ENCODE assay signal across 8 cellular contexts in genomic region chr20:62066339-62066982, GRCh38. TPM values are rescaled to one million over a fixed set of nuclear protein-coding genes. Genes with fewer than 3 reads are reported as not detected.
DNase-seq lines count a peak whose midpoint lies in the region; ATAC-seq and TF ChIP-seq lines count a peak whose summit lies in the region.

No MANE protein-coding gene starts in this region.

- CTCF ChIA-PET in AG04450 (lab: Charles Lee), result interaction anchor here (1.2 kb wide), 1 partner anchor 41 kb away, joined by 3 read pairs; no protein-coding TSS in a partner anchor

- no peaks in the 10 kb centered on the region for H3K4me1 ChIP-seq in foreskin keratinocyte
- peaks cover 35% of the 10 kb centered on the region for H3K4me1 ChIP-seq in neuron (ENCODE audit: insufficient read depth, low read length)
- peaks cover 0 to 46% (median 29%) of the 10 kb centered on the region in 4 donors for H3K4me1 ChIP-seq in tibial nerve

- H3K9me3 Mint-ChIP-seq in activated T-helper 2 cell treated with anti-CD3 and anti-CD28 coated beads, Interferon-gamma antibody, Interleukin-2, Interleukin-4, amounts not matched to agents 10 μg/mL and 5 μg/mL and 100 μg/mL, durations not matched to agents 14 hours and 24 hours and 36 hours, result peaks cover 3% of the 10 kb centered on the region

- H3K36me3 ChIP-seq in neuron (ENCODE audit: insufficient read depth, low read length), result peaks cover 4% of the 10 kb centered on the region
- H3K36me3 ChIP-seq in tibial nerve, result no peaks in the 10 kb centered on the region

- peak overlapping the region; percentile 79 for H3K4me3 Mint-ChIP-seq in activated T-helper 2 cell treated with anti-CD3 and anti-CD28 coated beads, Interferon-gamma antibody, Interleukin-2, Interleukin-4, amounts not matched to agents 10 μg/mL and 5 μg/mL and 100 μg/mL, durations not matched to agents 14 hours and 24 hours and 36 hours (ENCODE audit: low read depth)

- no peaks in the 10 kb centered on the region for H3K27me3 ChIP-seq in AG04450 (ENCODE audit: control insufficient read depth, insufficient read depth, low read length)
- no peaks in the 10 kb centered on the region for H3K27me3 ChIP-seq in foreskin keratinocyte
- H3K27me3 ChIP-seq in neuron (ENCODE audit: insufficient read depth, low read length), result no peaks in the 10 kb centered on the region
- peaks cover 0 to 4% of the 10 kb centered on the region in 2 donors for H3K27me3 ChIP-seq in tibial nerve

- TF ChIP-seq EP300 in tibial nerve (IDR thresholded peaks at IDR 0.05), result no peak

- TF ChIP-seq CTCF in AG04450 (IDR thresholded peaks at IDR 0.05; ENCODE audit: low read depth, low read length), result no peak
- no peak for TF ChIP-seq CTCF in foreskin keratinocyte (conservative IDR thresholded peaks at IDR 0.05)
- TF ChIP-seq CTCF in tibial nerve (IDR thresholded peaks at IDR 0.05), result no peak

- peaks cover 17% of the 10 kb centered on the region for H3K36me3 Mint-ChIP-seq in activated T-helper 2 cell treated with anti-CD3 and anti-CD28 coated beads, Interferon-gamma antibody, Interleukin-2, Interleukin-4, amounts not matched to agents 10 μg/mL and 5 μg/mL and 100 μg/mL, durations not matched to agents 14 hours and 24 hours and 36 hours (ENCODE audit: low read depth)

- H3K9me3 ChIP-seq in AG04450 (ENCODE audit: control insufficient read depth, insufficient read depth, low read length) (no peaks in the 10 kb centered on the region), neuron (ENCODE audit: low read length) (no peaks in the 10 kb centered on the region), tibial nerve (no peaks in the 10 kb centered on the region)

- H3K4me1 Mint-ChIP-seq in activated T-helper 2 cell treated with anti-CD3 and anti-CD28 coated beads, Interferon-gamma antibody, Interleukin-2, Interleukin-4, amounts not matched to agents 10 μg/mL and 5 μg/mL and 100 μg/mL, durations not matched to agents 14 hours and 24 hours and 36 hours (ENCODE audit: low read depth), result peaks cover 32% of the 10 kb centered on the region

- H3K27ac ChIP-seq in AG04450 (ENCODE audit: low read depth, low read length) (peak overlapping the region; percentile 21), foreskin keratinocyte (peak overlapping the region; percentile 51), tibial nerve (peak overlapping the region; percentile 83 to 94 (median 92))

- 1 to 2% methylated on average over 16 to 25 of the region's 47 CpGs for WGBS in tibial nerve, 2 donors

- DNase-seq in AG04450 (ENCODE audit: low read depth, low spot score), result no peak
- DNase-seq in NCI-H748 treated with DMSO at 0.1 percent for 48 hours (lab: John Stamatoyannopoulos, UW), result peak; percentile 12
- peak; percentile 44 for DNase-seq in activated T-helper 2 cell treated with anti-CD3 and anti-CD28 coated beads, Interferon-gamma antibody, Interleukin-2, Interleukin-4, amounts not matched to agents 10 μg/mL and 5 μg/mL and 100 μg/mL, durations not matched to agents 14 hours and 24 hours and 36 hours (ENCODE audit: low spot score)
- DNase-seq in foreskin keratinocyte, result peak in 1 of 2 donors; percentile 40
- peak in 1 of 2 donors; percentile 17 for DNase-seq in tibial nerve (ENCODE audit: low spot score in 2 of 2)

- TF ChIP-seq POLR2A in tibial nerve (IDR thresholded peaks at IDR 0.05), result no peak

- POLR2A ChIA-PET in AG04450 (lab: Yijun Ruan, JAX), result interaction anchor here (0.6 to 2.3 kb wide), 8 partner anchors 23 to 77 kb away, joined by 3 to 27 read pairs (median 4); partner anchors contain the start of genes LSM14B, PSMA7 and SS18L1

- H3K27me3 Mint-ChIP-seq in activated T-helper 2 cell treated with anti-CD3 and anti-CD28 coated beads, Interferon-gamma antibody, Interleukin-2, Interleukin-4, amounts not matched to agents 10 μg/mL and 5 μg/mL and 100 μg/mL, durations not matched to agents 14 hours and 24 hours and 36 hours (ENCODE audit: low read depth), result peaks cover 9% of the 10 kb centered on the region

- intact Hi-C loops in activated T-helper 2 cell treated with anti-CD3 and anti-CD28 coated beads, Interferon-gamma antibody, Interleukin-2, Interleukin-4, amounts not matched to agents 10 μg/mL and 5 μg/mL and 100 μg/mL, durations not matched to agents 14 hours and 24 hours and 36 hours (cut with micrococcal nuclease), result loop anchor here (1.0 to 5.0 kb wide), 3 partner anchors 55 to 236 kb away; partner anchors contain the start of gene ADRM1

- H3K4me3 ChIP-seq in AG04450 (ENCODE audit: low read depth, low read length) (peak overlapping the region; percentile 65), neuron (ENCODE audit: low read length) (peak overlapping the region; percentile 83), tibial nerve (peak overlapping the region; percentile 53 to 84 (median 76))

- ATAC-seq in GM18868 (IDR thresholded peaks at IDR 0.05; ENCODE audit: unreplicated experiment) (peak; percentile 36), HG03280 (IDR thresholded peaks at IDR 0.05; ENCODE audit: unreplicated experiment) (peak; percentile 31), foreskin keratinocyte (peak; percentile 22)

- peak overlapping the region; percentile 13 for H2AFZ ChIP-seq in neuron (ENCODE audit: low read depth, low read length)

- H3K27ac Mint-ChIP-seq in activated T-helper 2 cell treated with anti-CD3 and anti-CD28 coated beads, Interferon-gamma antibody, Interleukin-2, Interleukin-4, amounts not matched to agents 10 μg/mL and 5 μg/mL and 100 μg/mL, durations not matched to agents 14 hours and 24 hours and 36 hours, result peak overlapping the region; percentile 80

RNA-seq across cellular contexts. Expression of gene TAF4, which starts 0.8 kb away (rescaled TPM):
- polyA plus RNA-seq in AG04450 (2011; rRNA removed), result 2.6 and 2.7 TPM in 2 replicates
- 2.6 and 3.2 TPM in 2 replicates for polyA minus RNA-seq in AG04450 (2011; rRNA and poly(A)+ RNA removed)
- 23.6 and 26.9 TPM in 2 replicates for total RNA-seq in activated T-helper 2 cell treated with anti-CD3 and anti-CD28 coated beads, Interferon-gamma antibody, Interleukin-2, Interleukin-4, amounts not matched to agents 10 μg/mL and 5 μg/mL and 100 μg/mL, durations not matched to agents 14 hours and 24 hours and 36 hours
- 7.2 and 9.0 TPM in 2 replicates for total RNA-seq in foreskin keratinocyte
- 3.0 and 3.2 TPM in 2 replicates for polyA plus RNA-seq in foreskin keratinocyte
- total RNA-seq in tibial nerve, result 10 to 100 TPM; 11.2 to 50.4 (median 14.8) TPM

RNA-seq across cellular contexts. Expression of gene LSM14B, which starts 55.8 kb away (rescaled TPM):
- polyA plus RNA-seq in AG04450 (2011; rRNA removed) (26.2 and 30.7 TPM in 2 replicates), foreskin keratinocyte (17.5 and 18.1 TPM in 2 replicates)
- 22.7 and 29.6 TPM in 2 replicates for polyA minus RNA-seq in AG04450 (2011; rRNA and poly(A)+ RNA removed)
- total RNA-seq in activated T-helper 2 cell treated with anti-CD3 and anti-CD28 coated beads, Interferon-gamma antibody, Interleukin-2, Interleukin-4, amounts not matched to agents 10 μg/mL and 5 μg/mL and 100 μg/mL, durations not matched to agents 14 hours and 24 hours and 36 hours, result 42.9 and 45.0 TPM in 2 replicates
- total RNA-seq in foreskin keratinocyte (24.6 and 24.8 TPM in 2 replicates), tibial nerve (10 to 100 TPM; 23.8 to 32.6 (median 28.5) TPM)

Comparison
In these comparisons a context has a peak if more than half of its experiments do, and no peak if none do; other contexts are left out.
1. H3K27ac ChIP-seq: peak in every context shown above with its lines; median percentile 92 in tibial nerve; 51 in foreskin keratinocyte; 21 in AG04450.